2 cellular contexts compared by ENCODE assay signal in the genomic region with DNA sequence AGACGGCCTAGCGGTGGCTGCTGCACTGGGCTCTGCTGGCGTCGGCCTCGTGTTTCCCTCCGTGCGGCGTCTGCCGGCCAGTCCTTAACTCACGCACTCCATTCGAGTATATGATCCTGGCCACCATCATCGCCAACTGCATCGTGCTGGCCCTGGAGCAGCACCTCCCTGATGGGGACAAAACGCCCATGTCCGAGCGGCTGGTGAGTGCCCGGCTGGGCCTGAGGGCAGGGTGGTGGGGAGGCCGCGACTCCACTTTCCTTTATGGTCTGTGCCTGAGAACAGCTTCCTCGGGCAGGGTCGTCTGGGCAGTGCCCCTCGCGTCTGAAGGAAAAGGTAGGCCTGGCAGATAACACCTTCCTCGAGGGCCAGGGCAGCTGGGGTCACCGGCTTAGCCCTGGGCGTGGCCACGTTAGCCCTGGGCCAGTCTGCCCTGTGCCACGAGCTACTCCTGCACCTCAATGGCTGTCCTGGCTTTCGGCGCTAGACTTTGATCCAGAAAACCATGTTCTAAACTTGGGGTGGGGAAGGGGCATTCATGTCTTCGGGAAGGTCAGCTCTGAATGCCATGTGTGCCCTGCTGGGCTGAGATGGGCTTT.
TF ChIP-seq lines count a peak whose summit lies in the region.

No MANE protein-coding gene starts in this region.

TF ChIP-seq in SK-N-SH, 30 proteins besides CTCF, POLR2A, EP300 and RAD21:
- TF ChIP-seq JUND (IDR thresholded peaks at IDR 0.05) (no peak), RCOR1 (IDR thresholded peaks at IDR 0.05; ENCODE audit: low read length) (no peak), GATA2 (CRISPR knock-in tag; IDR thresholded peaks at IDR 0.05) (no peak), RFX5 (IDR thresholded peaks at IDR 0.05; ENCODE audit: low read length) (no peak), ELF1 (IDR thresholded peaks at IDR 0.05) (no peak), CHD2 (IDR thresholded peaks at IDR 0.05; ENCODE audit: low read length, partially characterized antibody) (no peak), FOXM1 (IDR thresholded peaks at IDR 0.05; ENCODE audit: low read depth) (no peak), TAF1 (IDR thresholded peaks at IDR 0.05; ENCODE audit: borderline replicate concordance, low read depth, low read length) (no peak), YY1 (IDR thresholded peaks at IDR 0.05; ENCODE audit: low read depth) (no peak)
- TF ChIP-seq, protein P1, sequence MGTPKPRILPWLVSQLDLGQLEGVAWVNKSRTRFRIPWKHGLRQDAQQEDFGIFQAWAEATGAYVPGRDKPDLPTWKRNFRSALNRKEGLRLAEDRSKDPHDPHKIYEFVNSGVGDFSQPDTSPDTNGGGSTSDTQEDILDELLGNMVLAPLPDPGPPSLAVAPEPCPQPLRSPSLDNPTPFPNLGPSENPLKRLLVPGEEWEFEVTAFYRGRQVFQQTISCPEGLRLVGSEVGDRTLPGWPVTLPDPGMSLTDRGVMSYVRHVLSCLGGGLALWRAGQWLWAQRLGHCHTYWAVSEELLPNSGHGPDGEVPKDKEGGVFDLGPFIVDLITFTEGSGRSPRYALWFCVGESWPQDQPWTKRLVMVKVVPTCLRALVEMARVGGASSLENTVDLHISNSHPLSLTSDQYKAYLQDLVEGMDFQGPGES (IDR thresholded peaks at IDR 0.05; ENCODE audit: low read depth, low read length): no peak
TF ChIP-seq in SK-N-SH: peak in this region for 0.

TF ChIP-seq in SK-N-SH treated with all-trans-retinoic acid at 6 μM for 48 hours, 23 proteins besides CTCF, POLR2A, EP300 and RAD21:
- TF ChIP-seq RARB (CRISPR knock-in tag; IDR thresholded peaks at IDR 0.05): no peak
